8 cellular contexts compared by ENCODE assay signal in genomic region chr7:7183061-7183832, GRCh38. TPM values are rescaled to one million over a fixed set of nuclear protein-coding genes. Genes with fewer than 3 reads are reported as not detected.
A peak's percentile ranks its signal among the peaks of the same experiment; 100 is the strongest.
DNase-seq lines count a peak whose midpoint lies in the region; ATAC-seq and TF ChIP-seq lines count a peak whose summit lies in the region.

No MANE protein-coding gene starts in this region.

- TF ChIP-seq CTCF in AG09309 (IDR thresholded peaks at IDR 0.05; ENCODE audit: control insufficient read depth, insufficient read depth, low read depth, low read length, missing control alignments): no peak
- TF ChIP-seq CTCF in gastroesophageal sphincter (IDR thresholded peaks at IDR 0.05): no peak
- TF ChIP-seq CTCF in omental fat pad (IDR thresholded peaks at IDR 0.05): no peak
- no peak for TF ChIP-seq CTCF in upper lobe of right lung (IDR thresholded peaks at IDR 0.05)

- intact Hi-C loops in upper lobe of right lung (cut with DNase I): no loop called here

- H3K27me3 ChIP-seq in gastroesophageal sphincter (no peaks in the 10 kb centered on the region), upper lobe of right lung (no peaks in the 10 kb centered on the region)

- DNase-seq in AG09309 (ENCODE audit: low read depth) (no peak), NCI-H774 (lab: John Stamatoyannopoulos, UW) (peak; percentile 32), omental fat pad (ENCODE audit: low spot score) (no peak), upper lobe of right lung (peak; percentile 87)
- DNase-seq in activated effector memory CD4-positive, alpha-beta T cell treated with anti-CD3 and anti-CD28 coated beads, Interleukin-2, amount 50 U/mL, for 16 hours: peak; percentile 85

- no peak for TF ChIP-seq EP300 in gastroesophageal sphincter (IDR thresholded peaks at IDR 0.05)

- no peaks in the 10 kb centered on the region for H3K9me3 ChIP-seq in gastroesophageal sphincter
- H3K9me3 ChIP-seq in upper lobe of right lung: no peaks in the 10 kb centered on the region

- H3K4me3 ChIP-seq in AG09309 (ENCODE audit: control insufficient read depth, low read depth, low read length): peak overlapping the region; percentile 94
- H3K4me3 ChIP-seq in gastroesophageal sphincter: peak overlapping the region; percentile 83 to 91
- H3K4me3 ChIP-seq in upper lobe of right lung: peak overlapping the region; percentile 98

- H3K27ac ChIP-seq in gastroesophageal sphincter (peak overlapping the region; percentile 76 to 97 (median 95)), upper lobe of right lung (peak overlapping the region; percentile 94)

- H3K36me3 ChIP-seq in gastroesophageal sphincter (no peaks in the 10 kb centered on the region), upper lobe of right lung (no peaks in the 10 kb centered on the region)

- ATAC-seq in GM18868 (IDR thresholded peaks at IDR 0.05; ENCODE audit: unreplicated experiment) (peak; percentile 25), HG03095 (IDR thresholded peaks at IDR 0.05; ENCODE audit: unreplicated experiment) (peak; percentile 25), gastroesophageal sphincter (peak; percentile 44), omental fat pad (ENCODE audit: low FRiP score) (peak; percentile 11), upper lobe of right lung (peak; percentile 68)

- H3K4me1 ChIP-seq in gastroesophageal sphincter: peaks cover 0 to 31% (median 0%) of the 10 kb centered on the region in 3 donors
- peaks cover 10% of the 10 kb centered on the region for H3K4me1 ChIP-seq in upper lobe of right lung

- 3 to 6% methylated on average over 7 to 8 of the region's 44 CpGs for WGBS in gastroesophageal sphincter (ENCODE audit: low coverage in 1 of 2), 2 donors

- TF ChIP-seq POLR2A in gastroesophageal sphincter (IDR thresholded peaks at IDR 0.05): no peak

RNA-seq across cellular contexts. Expression of gene C1GALT1, which starts 0.9 kb away (rescaled TPM):
- total RNA-seq in gastroesophageal sphincter (10 to 100 TPM; 11.7 to 34.6 (median 12.7) TPM), omental fat pad (10 to 100 TPM; 17.6 to 38.3 (median 30.8) TPM), upper lobe of right lung (33.9 TPM)

Comparison
In these comparisons a context has a peak if more than half of its experiments do, and no peak if none do; other contexts are left out.
1. DNase-seq: peak in NCI-H774 (single experiment), activated effector memory CD4-positive, alpha-beta T cell treated with anti-CD3 and anti-CD28 coated beads, Interleukin-2, amount 50 U/mL, for 16 hours (single experiment) and upper lobe of right lung (single experiment); none in AG09309 (single experiment) and omental fat pad (single experiment).
2. ATAC-seq: peak in every context shown above with its lines; median percentile 68 in upper lobe of right lung; 44 in gastroesophageal sphincter; 25 in GM18868; 25 in HG03095; 11 in omental fat pad.
3. Peak in every context shown above with its lines, with median percentiles within 50 percentile points of each other: H3K4me3 ChIP-seq.